In the genomic region with DNA sequence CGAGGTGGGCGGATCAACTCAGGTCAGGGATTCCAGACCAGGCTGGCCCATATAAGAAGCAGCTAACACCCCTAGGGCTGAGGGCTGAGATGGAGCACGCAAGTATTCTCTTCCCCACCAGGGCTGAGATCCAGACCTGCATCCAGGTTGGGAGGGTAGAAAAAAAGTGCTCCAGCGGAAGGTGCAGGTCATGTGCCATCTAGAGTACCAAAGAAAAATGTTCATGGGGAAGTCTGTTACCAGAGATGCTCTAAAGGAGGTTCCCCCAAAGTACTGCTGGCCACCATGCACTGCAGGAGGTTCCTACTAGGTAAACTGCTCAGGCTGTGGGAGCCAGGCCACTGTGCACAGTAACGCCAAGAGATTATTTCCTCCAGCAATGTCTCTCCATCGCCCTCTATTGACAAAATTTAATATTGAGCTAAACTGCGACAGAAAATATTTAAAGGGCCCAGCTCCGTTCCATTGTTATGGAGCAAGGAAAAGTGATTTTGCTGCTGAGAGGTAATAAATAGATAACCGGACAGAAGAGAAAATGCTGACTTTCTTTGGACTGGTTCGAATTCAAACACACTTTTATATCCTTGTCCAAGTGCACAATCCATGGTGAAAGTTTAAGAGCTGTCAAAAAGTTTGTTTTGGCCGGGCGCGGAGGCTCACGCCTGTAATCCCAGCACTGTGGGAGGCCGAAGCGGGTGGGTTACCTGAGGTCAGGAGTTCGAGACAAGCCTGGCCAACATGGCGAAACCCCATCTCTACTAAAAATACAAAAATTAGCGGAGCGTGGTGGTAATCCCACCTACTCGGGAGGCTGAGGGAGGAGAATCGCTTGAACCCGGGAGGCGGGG, we compare ENCODE assay signal across 8 cellular contexts.
A peak's percentile ranks its signal among the peaks of the same experiment; 100 is the strongest.
DNase-seq lines count a peak whose midpoint lies in the region; ATAC-seq and TF ChIP-seq lines count a peak whose summit lies in the region.

No MANE protein-coding gene starts in this region.

- H3K9me3 ChIP-seq in Peyer's patch (no peaks in the 10 kb centered on the region), upper lobe of left lung (no peaks in the 10 kb centered on the region)

- H3K27me3 Mint-ChIP-seq in neural crest cell (ENCODE audit: low read depth), result peaks cover 55% of the 10 kb centered on the region

- H3K9me3 Mint-ChIP-seq in neural crest cell, result no peaks in the 10 kb centered on the region

- H3K4me3 ChIP-seq in Peyer's patch, result peak overlapping the region; percentile 47 to 64 (median 59)
- H3K4me3 ChIP-seq in upper lobe of left lung, result peak overlapping the region; percentile 66 to 77 (median 70)

- no peaks in the 10 kb centered on the region for H3K36me3 ChIP-seq in Peyer's patch
- H3K36me3 ChIP-seq in upper lobe of left lung, result no peaks in the 10 kb centered on the region

- no peak for TF ChIP-seq EP300 in upper lobe of left lung (IDR thresholded peaks at IDR 0.05)

- 13 to 15% methylated on average over 24 of the region's 24 CpGs for whole genome bisulfite sequencing in upper lobe of left lung, 2 donors

- TF ChIP-seq CTCF in Peyer's patch (IDR thresholded peaks at IDR 0.05), result peak; percentile 67 to 94 (median 87)
- peak; percentile 96 for TF ChIP-seq CTCF in foreskin keratinocyte (conservative IDR thresholded peaks at IDR 0.05)
- TF ChIP-seq CTCF in neural crest cell (conservative IDR thresholded peaks at IDR 0.05), result peak; percentile 84
- TF ChIP-seq CTCF in upper lobe of left lung (IDR thresholded peaks at IDR 0.05), result peak; percentile 47 to 80 (median 72)

- H3K36me3 Mint-ChIP-seq in neural crest cell (ENCODE audit: low read depth), result peaks cover 6% of the 10 kb centered on the region

- H3K27me3 ChIP-seq in Peyer's patch, result no peaks in the 10 kb centered on the region
- H3K27me3 ChIP-seq in foreskin keratinocyte, result no peaks in the 10 kb centered on the region
- no peaks in the 10 kb centered on the region for H3K27me3 ChIP-seq in upper lobe of left lung

- ATAC-seq in GM21723 (IDR thresholded peaks at IDR 0.05; ENCODE audit: unreplicated experiment), result peak; percentile 48
- ATAC-seq in foreskin keratinocyte, result peak; percentile 63
- peak; percentile 93 to 94 for ATAC-seq in upper lobe of left lung (ENCODE audit: low FRiP score in 2 of 2)

- DNase-seq in Caki2 (ENCODE audit: low read depth), result peak; percentile 93
- peak; percentile 81 for DNase-seq in LoVo (ENCODE audit: low spot score)
- DNase-seq in Peyer's patch, result peak; percentile 32 to 68 (median 65)
- DNase-seq in activated effector memory CD4-positive, alpha-beta T cell treated with Interleukin-2 at 50 U/mL for 16 hours, result peak; percentile 29
- peak; percentile 71 to 85 for DNase-seq in foreskin keratinocyte
- DNase-seq in neural crest cell (ENCODE audit: low read depth, low spot score), result peak; percentile 33
- peak in 1 of 2 donors; percentile 45 for DNase-seq in upper lobe of left lung

- no peak overlapping the region for H3K27ac Mint-ChIP-seq in neural crest cell (ENCODE audit: unreplicated experiment)

- peaks cover 24% of the 10 kb centered on the region for H3K4me1 Mint-ChIP-seq in neural crest cell

- H3K4me1 ChIP-seq in Peyer's patch, result no peaks in the 10 kb centered on the region
- H3K4me1 ChIP-seq in foreskin keratinocyte, result peaks cover 8% of the 10 kb centered on the region
- H3K4me1 ChIP-seq in upper lobe of left lung, result peaks cover 6 to 12% (median 8%) of the 10 kb centered on the region in 4 donors

- in situ Hi-C loops in Caki2 (cut with HindIII; ENCODE audit: low pct_unique_long_range_greater_than_20kb, low sequenced_read_pairs), result no loop called here

- peak overlapping the region; percentile 100 for H3K4me3 Mint-ChIP-seq in neural crest cell

- peak overlapping the region; percentile 78 to 86 (median 80) for H3K27ac ChIP-seq in Peyer's patch
- peak overlapping the region; percentile 78 for H3K27ac ChIP-seq in foreskin keratinocyte
- peak overlapping the region; percentile 74 to 87 (median 80) for H3K27ac ChIP-seq in upper lobe of left lung

- TF ChIP-seq POLR2A in Peyer's patch (IDR thresholded peaks at IDR 0.05) (no peak), upper lobe of left lung (IDR thresholded peaks at IDR 0.05) (no peak)
